In the genomic region with DNA sequence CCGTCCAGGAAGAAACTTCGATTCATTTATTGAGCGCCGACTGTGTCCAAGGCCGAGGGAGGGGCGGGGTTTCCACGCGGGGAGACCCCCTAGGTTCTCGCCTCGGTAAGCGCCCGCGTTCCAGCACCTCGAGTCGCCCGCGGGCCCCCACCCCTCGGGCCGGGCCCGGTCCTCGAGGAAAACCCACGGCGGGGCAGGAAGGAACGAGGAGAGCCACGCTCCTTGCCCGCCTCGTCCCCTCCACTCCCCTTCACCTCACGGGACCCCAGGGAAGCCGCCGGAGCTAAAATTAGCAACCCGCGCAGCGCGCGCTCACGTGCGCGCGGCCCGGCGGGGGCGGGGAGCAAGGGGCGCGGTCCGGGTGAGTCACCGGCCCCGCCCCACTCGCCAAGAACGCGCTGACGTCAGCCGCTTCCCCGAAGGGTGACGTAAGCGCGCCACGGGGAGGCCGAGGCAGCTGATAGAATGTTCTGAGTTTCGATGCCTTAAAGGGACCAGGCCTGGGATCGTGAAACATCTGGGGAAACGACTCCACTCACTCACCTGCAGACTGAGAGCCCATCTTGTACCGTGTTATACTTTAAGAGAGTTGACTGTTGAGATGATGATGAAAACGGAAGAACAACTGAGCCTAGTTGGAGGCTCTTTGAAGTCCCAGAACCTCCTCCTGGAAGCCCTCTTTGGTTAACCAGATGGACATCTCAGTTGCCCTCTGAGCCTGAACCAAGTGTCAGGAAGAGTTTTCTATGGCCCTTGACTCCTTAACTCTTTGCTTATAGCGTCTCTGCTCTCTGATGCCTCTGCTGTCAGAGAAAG, we compare ENCODE assay signal across 1 cellular context.
A peak's percentile ranks its signal among the peaks of the same experiment; 100 is the strongest.
TF ChIP-seq lines count a peak whose summit lies in the region.

No MANE protein-coding gene starts in this region.

TF ChIP-seq in HEK293, 187 proteins besides CTCF, POLR2A, EP300 and RAD21 (continued from another document and continues in another):
- TF ChIP-seq ZNF747 (tag by site-specific recombination; IDR thresholded peaks at IDR 0.05) = no peak
- peak; percentile 82 for TF ChIP-seq SP3 (tag by site-specific recombination; IDR thresholded peaks at IDR 0.05)
- no peak for TF ChIP-seq ZNF571 (tag by site-specific recombination; IDR thresholded peaks at IDR 0.05)
- TF ChIP-seq, protein P1, sequence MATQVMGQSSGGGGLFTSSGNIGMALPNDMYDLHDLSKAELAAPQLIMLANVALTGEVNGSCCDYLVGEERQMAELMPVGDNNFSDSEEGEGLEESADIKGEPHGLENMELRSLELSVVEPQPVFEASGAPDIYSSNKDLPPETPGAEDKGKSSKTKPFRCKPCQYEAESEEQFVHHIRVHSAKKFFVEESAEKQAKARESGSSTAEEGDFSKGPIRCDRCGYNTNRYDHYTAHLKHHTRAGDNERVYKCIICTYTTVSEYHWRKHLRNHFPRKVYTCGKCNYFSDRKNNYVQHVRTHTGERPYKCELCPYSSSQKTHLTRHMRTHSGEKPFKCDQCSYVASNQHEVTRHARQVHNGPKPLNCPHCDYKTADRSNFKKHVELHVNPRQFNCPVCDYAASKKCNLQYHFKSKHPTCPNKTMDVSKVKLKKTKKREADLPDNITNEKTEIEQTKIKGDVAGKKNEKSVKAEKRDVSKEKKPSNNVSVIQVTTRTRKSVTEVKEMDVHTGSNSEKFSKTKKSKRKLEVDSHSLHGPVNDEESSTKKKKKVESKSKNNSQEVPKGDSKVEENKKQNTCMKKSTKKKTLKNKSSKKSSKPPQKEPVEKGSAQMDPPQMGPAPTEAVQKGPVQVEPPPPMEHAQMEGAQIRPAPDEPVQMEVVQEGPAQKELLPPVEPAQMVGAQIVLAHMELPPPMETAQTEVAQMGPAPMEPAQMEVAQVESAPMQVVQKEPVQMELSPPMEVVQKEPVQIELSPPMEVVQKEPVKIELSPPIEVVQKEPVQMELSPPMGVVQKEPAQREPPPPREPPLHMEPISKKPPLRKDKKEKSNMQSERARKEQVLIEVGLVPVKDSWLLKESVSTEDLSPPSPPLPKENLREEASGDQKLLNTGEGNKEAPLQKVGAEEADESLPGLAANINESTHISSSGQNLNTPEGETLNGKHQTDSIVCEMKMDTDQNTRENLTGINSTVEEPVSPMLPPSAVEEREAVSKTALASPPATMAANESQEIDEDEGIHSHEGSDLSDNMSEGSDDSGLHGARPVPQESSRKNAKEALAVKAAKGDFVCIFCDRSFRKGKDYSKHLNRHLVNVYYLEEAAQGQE (tag by site-specific recombination; IDR thresholded peaks at IDR 0.05) = no peak
- TF ChIP-seq PRDM1 (tag by site-specific recombination; IDR thresholded peaks at IDR 0.05) = peak; percentile 35
- TF ChIP-seq ZNF473 (tag by site-specific recombination; IDR thresholded peaks at IDR 0.05) = no peak
- TF ChIP-seq, protein P2, sequence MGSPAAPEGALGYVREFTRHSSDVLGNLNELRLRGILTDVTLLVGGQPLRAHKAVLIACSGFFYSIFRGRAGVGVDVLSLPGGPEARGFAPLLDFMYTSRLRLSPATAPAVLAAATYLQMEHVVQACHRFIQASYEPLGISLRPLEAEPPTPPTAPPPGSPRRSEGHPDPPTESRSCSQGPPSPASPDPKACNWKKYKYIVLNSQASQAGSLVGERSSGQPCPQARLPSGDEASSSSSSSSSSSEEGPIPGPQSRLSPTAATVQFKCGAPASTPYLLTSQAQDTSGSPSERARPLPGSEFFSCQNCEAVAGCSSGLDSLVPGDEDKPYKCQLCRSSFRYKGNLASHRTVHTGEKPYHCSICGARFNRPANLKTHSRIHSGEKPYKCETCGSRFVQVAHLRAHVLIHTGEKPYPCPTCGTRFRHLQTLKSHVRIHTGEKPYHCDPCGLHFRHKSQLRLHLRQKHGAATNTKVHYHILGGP (tag by site-specific recombination; IDR thresholded peaks at IDR 0.05) = no peak
- TF ChIP-seq, protein P3, sequence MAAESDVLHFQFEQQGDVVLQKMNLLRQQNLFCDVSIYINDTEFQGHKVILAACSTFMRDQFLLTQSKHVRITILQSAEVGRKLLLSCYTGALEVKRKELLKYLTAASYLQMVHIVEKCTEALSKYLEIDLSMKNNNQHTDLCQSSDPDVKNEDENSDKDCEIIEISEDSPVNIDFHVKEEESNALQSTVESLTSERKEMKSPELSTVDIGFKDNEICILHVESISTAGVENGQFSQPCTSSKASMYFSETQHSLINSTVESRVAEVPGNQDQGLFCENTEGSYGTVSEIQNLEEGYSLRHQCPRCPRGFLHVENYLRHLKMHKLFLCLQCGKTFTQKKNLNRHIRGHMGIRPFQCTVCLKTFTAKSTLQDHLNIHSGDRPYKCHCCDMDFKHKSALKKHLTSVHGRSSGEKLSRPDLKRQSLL (tag by site-specific recombination; IDR thresholded peaks at IDR 0.05) = no peak
- TF ChIP-seq ZSCAN23 (tag by site-specific recombination; IDR thresholded peaks at IDR 0.05) = no peak
- no peak; the same call in none of the 2 replicates for TF ChIP-seq WT1 (tag by site-specific recombination; IDR thresholded peaks at IDR 0.05)
- no peak for TF ChIP-seq ZNF544 (tag by site-specific recombination; IDR thresholded peaks at IDR 0.05)
- peak; percentile 99 for TF ChIP-seq ZNF629 (tag by site-specific recombination; IDR thresholded peaks at IDR 0.05)
- TF ChIP-seq ZNF626 (tag by site-specific recombination; IDR thresholded peaks at IDR 0.05) = no peak
- TF ChIP-seq, protein P4, sequence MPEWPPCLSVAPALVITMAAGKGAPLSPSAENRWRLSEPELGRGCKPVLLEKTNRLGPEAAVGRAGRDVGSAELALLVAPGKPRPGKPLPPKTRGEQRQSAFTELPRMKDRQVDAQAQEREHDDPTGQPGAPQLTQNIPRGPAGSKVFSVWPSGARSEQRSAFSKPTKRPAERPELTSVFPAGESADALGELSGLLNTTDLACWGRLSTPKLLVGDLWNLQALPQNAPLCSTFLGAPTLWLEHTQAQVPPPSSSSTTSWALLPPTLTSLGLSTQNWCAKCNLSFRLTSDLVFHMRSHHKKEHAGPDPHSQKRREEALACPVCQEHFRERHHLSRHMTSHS (tag by site-specific recombination; IDR thresholded peaks at IDR 0.05) = no peak
- TF ChIP-seq TRIM28 (IDR thresholded peaks at IDR 0.05; ENCODE audit: borderline replicate concordance, low read length) = no peak
- TF ChIP-seq, protein P5, sequence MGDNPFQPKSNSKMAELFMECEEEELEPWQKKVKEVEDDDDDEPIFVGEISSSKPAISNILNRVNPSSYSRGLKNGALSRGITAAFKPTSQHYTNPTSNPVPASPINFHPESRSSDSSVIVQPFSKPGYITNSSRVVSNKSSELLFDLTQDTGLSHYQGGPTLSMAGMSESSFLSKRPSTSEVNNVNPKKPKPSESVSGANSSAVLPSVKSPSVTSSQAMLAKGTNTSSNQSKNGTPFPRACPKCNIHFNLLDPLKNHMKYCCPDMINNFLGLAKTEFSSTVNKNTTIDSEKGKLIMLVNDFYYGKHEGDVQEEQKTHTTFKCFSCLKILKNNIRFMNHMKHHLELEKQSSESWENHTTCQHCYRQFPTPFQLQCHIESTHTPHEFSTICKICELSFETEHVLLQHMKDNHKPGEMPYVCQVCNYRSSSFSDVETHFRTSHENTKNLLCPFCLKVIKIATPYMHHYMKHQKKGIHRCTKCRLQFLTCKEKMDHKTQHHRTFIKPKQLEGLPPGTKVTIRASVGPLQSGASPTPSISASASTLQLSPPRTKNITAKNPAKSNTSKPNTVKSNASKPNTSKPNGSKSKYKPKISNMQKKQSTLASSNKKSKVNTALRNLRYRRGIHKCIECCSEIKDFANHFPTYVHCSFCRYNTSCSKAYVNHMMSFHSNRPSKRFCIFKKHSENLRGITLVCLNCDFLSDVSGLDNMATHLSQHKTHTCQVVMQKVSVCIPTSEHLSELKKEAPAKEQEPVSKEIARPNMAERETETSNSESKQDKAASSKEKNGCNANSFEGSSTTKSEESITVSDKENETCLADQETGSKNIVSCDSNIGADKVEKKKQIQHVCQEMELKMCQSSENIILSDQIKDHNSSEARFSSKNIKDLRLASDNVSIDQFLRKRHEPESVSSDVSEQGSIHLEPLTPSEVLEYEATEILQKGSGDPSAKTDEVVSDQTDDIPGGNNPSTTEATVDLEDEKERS (tag by site-specific recombination; IDR thresholded peaks at IDR 0.05) = peak; percentile 72
- TF ChIP-seq IKZF3 (tag by site-specific recombination; IDR thresholded peaks at IDR 0.05) = no peak; the same call in 1 of the 2 replicates
- peak; percentile 83 for TF ChIP-seq ZNF660 (tag by site-specific recombination; IDR thresholded peaks at IDR 0.05)
- TF ChIP-seq OSR2 (tag by site-specific recombination; IDR thresholded peaks at IDR 0.05) = 0 out of 2 replicates have a peak, but pooled peaks have one; percentile 5
- no peak for TF ChIP-seq FEZF1 (tag by site-specific recombination; IDR thresholded peaks at IDR 0.05)
- TF ChIP-seq HOXD13 (CRISPR knock-in tag; IDR thresholded peaks at IDR 0.05; ENCODE audit: borderline replicate concordance) = no peak
- TF ChIP-seq ZNF670 (tag by site-specific recombination; IDR thresholded peaks at IDR 0.05; ENCODE audit: low read depth) = no peak
- no peak for TF ChIP-seq ZNF610 (tag by site-specific recombination; IDR thresholded peaks at IDR 0.05; ENCODE audit: borderline replicate concordance)
- TF ChIP-seq ZNF658 (tag by site-specific recombination; IDR thresholded peaks at IDR 0.05) = no peak
- TF ChIP-seq ZNF707 (tag by site-specific recombination; IDR thresholded peaks at IDR 0.05) = no peak
- TF ChIP-seq, protein P6, sequence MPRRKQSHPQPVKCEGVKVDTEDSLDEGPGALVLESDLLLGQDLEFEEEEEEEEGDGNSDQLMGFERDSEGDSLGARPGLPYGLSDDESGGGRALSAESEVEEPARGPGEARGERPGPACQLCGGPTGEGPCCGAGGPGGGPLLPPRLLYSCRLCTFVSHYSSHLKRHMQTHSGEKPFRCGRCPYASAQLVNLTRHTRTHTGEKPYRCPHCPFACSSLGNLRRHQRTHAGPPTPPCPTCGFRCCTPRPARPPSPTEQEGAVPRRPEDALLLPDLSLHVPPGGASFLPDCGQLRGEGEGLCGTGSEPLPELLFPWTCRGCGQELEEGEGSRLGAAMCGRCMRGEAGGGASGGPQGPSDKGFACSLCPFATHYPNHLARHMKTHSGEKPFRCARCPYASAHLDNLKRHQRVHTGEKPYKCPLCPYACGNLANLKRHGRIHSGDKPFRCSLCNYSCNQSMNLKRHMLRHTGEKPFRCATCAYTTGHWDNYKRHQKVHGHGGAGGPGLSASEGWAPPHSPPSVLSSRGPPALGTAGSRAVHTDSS (tag by site-specific recombination; IDR thresholded peaks at IDR 0.05) = no peak
- no peak for TF ChIP-seq ZNF114 (tag by site-specific recombination; IDR thresholded peaks at IDR 0.05)
- no peak for TF ChIP-seq ZNF560 (tag by site-specific recombination; IDR thresholded peaks at IDR 0.05; ENCODE audit: borderline replicate concordance)
- TF ChIP-seq YY2 (tag by site-specific recombination; IDR thresholded peaks at IDR 0.05) = no peak; the same call in 1 of the 2 replicates
- TF ChIP-seq, protein P7, sequence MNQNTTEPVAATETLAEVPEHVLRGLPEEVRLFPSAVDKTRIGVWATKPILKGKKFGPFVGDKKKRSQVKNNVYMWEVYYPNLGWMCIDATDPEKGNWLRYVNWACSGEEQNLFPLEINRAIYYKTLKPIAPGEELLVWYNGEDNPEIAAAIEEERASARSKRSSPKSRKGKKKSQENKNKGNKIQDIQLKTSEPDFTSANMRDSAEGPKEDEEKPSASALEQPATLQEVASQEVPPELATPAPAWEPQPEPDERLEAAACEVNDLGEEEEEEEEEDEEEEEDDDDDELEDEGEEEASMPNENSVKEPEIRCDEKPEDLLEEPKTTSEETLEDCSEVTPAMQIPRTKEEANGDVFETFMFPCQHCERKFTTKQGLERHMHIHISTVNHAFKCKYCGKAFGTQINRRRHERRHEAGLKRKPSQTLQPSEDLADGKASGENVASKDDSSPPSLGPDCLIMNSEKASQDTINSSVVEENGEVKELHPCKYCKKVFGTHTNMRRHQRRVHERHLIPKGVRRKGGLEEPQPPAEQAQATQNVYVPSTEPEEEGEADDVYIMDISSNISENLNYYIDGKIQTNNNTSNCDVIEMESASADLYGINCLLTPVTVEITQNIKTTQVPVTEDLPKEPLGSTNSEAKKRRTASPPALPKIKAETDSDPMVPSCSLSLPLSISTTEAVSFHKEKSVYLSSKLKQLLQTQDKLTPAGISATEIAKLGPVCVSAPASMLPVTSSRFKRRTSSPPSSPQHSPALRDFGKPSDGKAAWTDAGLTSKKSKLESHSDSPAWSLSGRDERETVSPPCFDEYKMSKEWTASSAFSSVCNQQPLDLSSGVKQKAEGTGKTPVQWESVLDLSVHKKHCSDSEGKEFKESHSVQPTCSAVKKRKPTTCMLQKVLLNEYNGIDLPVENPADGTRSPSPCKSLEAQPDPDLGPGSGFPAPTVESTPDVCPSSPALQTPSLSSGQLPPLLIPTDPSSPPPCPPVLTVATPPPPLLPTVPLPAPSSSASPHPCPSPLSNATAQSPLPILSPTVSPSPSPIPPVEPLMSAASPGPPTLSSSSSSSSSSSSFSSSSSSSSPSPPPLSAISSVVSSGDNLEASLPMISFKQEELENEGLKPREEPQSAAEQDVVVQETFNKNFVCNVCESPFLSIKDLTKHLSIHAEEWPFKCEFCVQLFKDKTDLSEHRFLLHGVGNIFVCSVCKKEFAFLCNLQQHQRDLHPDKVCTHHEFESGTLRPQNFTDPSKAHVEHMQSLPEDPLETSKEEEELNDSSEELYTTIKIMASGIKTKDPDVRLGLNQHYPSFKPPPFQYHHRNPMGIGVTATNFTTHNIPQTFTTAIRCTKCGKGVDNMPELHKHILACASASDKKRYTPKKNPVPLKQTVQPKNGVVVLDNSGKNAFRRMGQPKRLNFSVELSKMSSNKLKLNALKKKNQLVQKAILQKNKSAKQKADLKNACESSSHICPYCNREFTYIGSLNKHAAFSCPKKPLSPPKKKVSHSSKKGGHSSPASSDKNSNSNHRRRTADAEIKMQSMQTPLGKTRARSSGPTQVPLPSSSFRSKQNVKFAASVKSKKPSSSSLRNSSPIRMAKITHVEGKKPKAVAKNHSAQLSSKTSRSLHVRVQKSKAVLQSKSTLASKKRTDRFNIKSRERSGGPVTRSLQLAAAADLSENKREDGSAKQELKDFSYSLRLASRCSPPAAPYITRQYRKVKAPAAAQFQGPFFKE (tag by site-specific recombination; IDR thresholded peaks at IDR 0.05; ENCODE audit: borderline replicate concordance) = no peak
- TF ChIP-seq ZNF843 (tag by site-specific recombination; IDR thresholded peaks at IDR 0.05) = peak; percentile 45; the same call in 1 of the 2 replicates
- TF ChIP-seq, protein P8, sequence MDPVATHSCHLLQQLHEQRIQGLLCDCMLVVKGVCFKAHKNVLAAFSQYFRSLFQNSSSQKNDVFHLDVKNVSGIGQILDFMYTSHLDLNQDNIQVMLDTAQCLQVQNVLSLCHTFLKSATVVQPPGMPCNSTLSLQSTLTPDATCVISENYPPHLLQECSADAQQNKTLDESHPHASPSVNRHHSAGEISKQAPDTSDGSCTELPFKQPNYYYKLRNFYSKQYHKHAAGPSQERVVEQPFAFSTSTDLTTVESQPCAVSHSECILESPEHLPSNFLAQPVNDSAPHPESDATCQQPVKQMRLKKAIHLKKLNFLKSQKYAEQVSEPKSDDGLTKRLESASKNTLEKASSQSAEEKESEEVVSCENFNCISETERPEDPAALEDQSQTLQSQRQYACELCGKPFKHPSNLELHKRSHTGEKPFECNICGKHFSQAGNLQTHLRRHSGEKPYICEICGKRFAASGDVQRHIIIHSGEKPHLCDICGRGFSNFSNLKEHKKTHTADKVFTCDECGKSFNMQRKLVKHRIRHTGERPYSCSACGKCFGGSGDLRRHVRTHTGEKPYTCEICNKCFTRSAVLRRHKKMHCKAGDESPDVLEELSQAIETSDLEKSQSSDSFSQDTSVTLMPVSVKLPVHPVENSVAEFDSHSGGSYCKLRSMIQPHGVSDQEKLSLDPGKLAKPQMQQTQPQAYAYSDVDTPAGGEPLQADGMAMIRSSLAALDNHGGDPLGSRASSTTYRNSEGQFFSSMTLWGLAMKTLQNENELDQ (tag by site-specific recombination; IDR thresholded peaks at IDR 0.05; ENCODE audit: low read depth) = no peak
- TF ChIP-seq ZSCAN16 (tag by site-specific recombination; IDR thresholded peaks at IDR 0.05) = no peak
